In genomic region chr2:38159621-38160020, GRCh38 we compare ENCODE assay signal across 1 cellular context.
TF ChIP-seq lines count a peak whose summit lies in the region.

No MANE protein-coding gene starts in this region.

TF ChIP-seq in GM23338, 12 proteins besides CTCF, POLR2A, EP300 and RAD21 (continued from another document):
- TF ChIP-seq ETS1 (IDR thresholded peaks at IDR 0.05) (no peak), STAT1 (IDR thresholded peaks at IDR 0.05; ENCODE audit: unreplicated experiment) (no peak), NANOG (IDR thresholded peaks at IDR 0.05; ENCODE audit: borderline replicate concordance) (no peak), ZNF462 (CRISPR knock-in tag; IDR thresholded peaks at IDR 0.05) (no peak), ZNF114 (CRISPR knock-in tag; IDR thresholded peaks at IDR 0.05) (no peak), ZNF331 (CRISPR knock-in tag; IDR thresholded peaks at IDR 0.05; ENCODE audit: low read depth) (no peak), POLR2AphosphoS5 (IDR thresholded peaks at IDR 0.05; ENCODE audit: low read depth) (no peak), EZH2phosphoT487 (IDR thresholded peaks at IDR 0.05; ENCODE audit: unreplicated experiment) (no peak), EZH2 (IDR thresholded peaks at IDR 0.05; ENCODE audit: low read depth, unreplicated experiment) (no peak)
